ENCODE assay signal across 9 cellular contexts in genomic region chr1:112636597-112637256, GRCh38. TPM values are rescaled to one million over a fixed set of nuclear protein-coding genes. Genes with fewer than 3 reads are reported as not detected.
DNase-seq lines count a peak whose midpoint lies in the region; ATAC-seq and TF ChIP-seq lines count a peak whose summit lies in the region.
"Had no signal": no experiment of that assay in that cellular context is flagged by ENCODE, and none has a peak within 500 bp of the region (broad histone marks: within the 10 kb centered on the region; RNA-seq: fewer than 3 reads in every experiment).

No MANE protein-coding gene starts in this region.

- no peaks in the 10 kb centered on the region for H3K27me3 ChIP-seq in uterus

- no peaks in the 10 kb centered on the region for H3K27me3 Mint-ChIP-seq in natural killer cell (ENCODE audit: low read depth in 2 of 2)

- no peak for TF ChIP-seq CTCF in natural killer cell (IDR thresholded peaks at IDR 0.05)
- TF ChIP-seq CTCF in uterus (IDR thresholded peaks at IDR 0.05): no peak

- no peak for TF ChIP-seq POLR2A in uterus (IDR thresholded peaks at IDR 0.05)

- ATAC-seq in HG03066 (IDR thresholded peaks at IDR 0.05; ENCODE audit: low read depth, unreplicated experiment): peak; percentile 47
- ATAC-seq in natural killer cell: peak; percentile 34 to 56 (median 40)
- ATAC-seq in GM19455 (IDR thresholded peaks at IDR 0.05; ENCODE audit: unreplicated experiment): no peak
- no peak for ATAC-seq in GM21717 (IDR thresholded peaks at IDR 0.05; ENCODE audit: unreplicated experiment)

- no peaks in the 10 kb centered on the region for H3K4me1 ChIP-seq in uterus

- no peaks in the 10 kb centered on the region for H3K36me3 Mint-ChIP-seq in natural killer cell

- peak overlapping the region; percentile 80 for H3K27ac ChIP-seq in angular gyrus (ENCODE audit: low read depth, low read length)
- H3K27ac ChIP-seq in uterus: no peak overlapping the region

- intact Hi-C loops in natural killer cell (cut with micrococcal nuclease): no loop called here
- intact Hi-C loops in uterus (cut with DNase I; ENCODE audit: low total_unique reads): no loop called here

- DNase-seq in ELR (ENCODE audit: low read depth) (peak; percentile 32), natural killer cell (no peak), uterus (no peak), NCI-H226 (no peak)
- DNase-seq: NCI-H1092 treated with DMSO at 0.1 percent for 48 hours had no signal

- H3K4me3 Mint-ChIP-seq in natural killer cell: peak overlapping the region; percentile 70

- H3K4me1 Mint-ChIP-seq in natural killer cell: peaks cover 57% of the 10 kb centered on the region in 2 donors

- no peak overlapping the region for H3K4me3 ChIP-seq in uterus

- no peaks in the 10 kb centered on the region for H3K36me3 ChIP-seq in uterus

- no peaks in the 10 kb centered on the region for H3K9me3 Mint-ChIP-seq in natural killer cell

- peak overlapping the region; percentile 63 to 92 for H3K27ac Mint-ChIP-seq in natural killer cell

- no peaks in the 10 kb centered on the region for H3K9me3 ChIP-seq in uterus

RNA-seq across cellular contexts. Expression of gene CAPZA1, which starts 17.1 kb away (rescaled TPM):
- total RNA-seq in natural killer cell (100 to 1,000 TPM; 231 to 244 (median 233) TPM), uterus (100 to 1,000 TPM in 3 of 4 donors, 10 to 100 TPM in 1; 60.6 to 503 (median 151) TPM)

RNA-seq across cellular contexts. Expression of gene ST7L, which starts 17.8 kb away (rescaled TPM):
- total RNA-seq in natural killer cell (10 to 100 TPM; 23.5 to 32.3 (median 30.1) TPM), uterus (10 to 100 TPM; 16.5 to 37.1 (median 27.8) TPM)

RNA-seq across cellular contexts. Expression of gene MOV10, which starts 37.7 kb away (rescaled TPM):
- 100 to 1,000 TPM in 2 of 3 donors, 10 to 100 TPM in 1; 87.9 to 124 (median 119) TPM for total RNA-seq in natural killer cell
- 10 to 100 TPM; 10.3 to 91.9 (median 55.5) TPM for total RNA-seq in uterus

Comparison
In these comparisons a context has a peak if more than half of its experiments do, and no peak if none do; other contexts are left out.
1. ATAC-seq: peak in HG03066 (single experiment) and natural killer cell (3 of 3); none in GM19455 (single experiment) and GM21717 (single experiment).